20 cellular contexts compared by ENCODE assay signal in the genomic region with DNA sequence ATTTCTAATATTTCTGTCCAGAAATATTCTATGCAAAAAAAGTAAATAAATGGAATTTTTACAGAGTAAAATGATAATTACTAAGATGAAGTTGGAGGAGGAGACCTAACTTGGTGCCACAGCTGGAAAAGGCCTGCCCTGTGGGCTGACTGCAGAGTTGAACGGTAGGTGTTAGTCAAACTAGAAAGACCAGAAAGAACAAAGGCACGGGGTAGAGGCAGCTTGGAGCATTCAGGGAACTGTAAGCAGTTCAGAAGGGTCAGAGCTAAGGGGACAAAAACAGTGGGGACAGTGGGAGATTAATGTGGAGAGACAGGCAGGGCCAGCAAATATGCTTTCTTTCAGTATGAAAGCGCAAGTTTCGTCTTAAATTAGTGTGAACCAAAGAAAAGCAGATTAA. TPM values are rescaled to one million over a fixed set of nuclear protein-coding genes. Genes with fewer than 3 reads are reported as not detected.
DNase-seq lines count a peak whose midpoint lies in the region; ATAC-seq and TF ChIP-seq lines count a peak whose summit lies in the region.
"Had no signal": no experiment of that assay in that cellular context is flagged by ENCODE, and none has a peak within 500 bp of the region (broad histone marks: within the 10 kb centered on the region; RNA-seq: fewer than 3 reads in every experiment).

No MANE protein-coding gene starts in this region.

- H3K9me2 ChIP-seq in Loucy (replicated peaks; ENCODE audit: low read depth, low read length): no peaks in the 10 kb centered on the region

- no peaks in the 10 kb centered on the region for H3F3A ChIP-seq in Loucy (ENCODE audit: low read depth)

- peaks cover 18% of the 10 kb centered on the region for H3K27me3 Mint-ChIP-seq in activated naive CD8-positive, alpha-beta T cell treated with anti-CD3 and anti-CD28 coated beads for 36 hours
- peaks cover 9% of the 10 kb centered on the region for H3K27me3 Mint-ChIP-seq in activated naive CD8-positive, alpha-beta T cell treated with anti-CD3 and anti-CD28 coated beads, Interleukin-2, amount 50 U/mL, for 24 hours
- H3K27me3 Mint-ChIP-seq: dendritic cell treated with granulocyte-macrophage colony-stimulating factor and Interleukin-4, amounts not matched to agents 40 ng/mL and 50 ng/mL, for 4 days had no signal

- H3K27me3 ChIP-seq in Loucy (ENCODE audit: insufficient read depth, low read length, poor library complexity, severe bottlenecking): no peaks in the 10 kb centered on the region
- H3K27me3 ChIP-seq: adrenal gland, breast epithelium, sigmoid colon had no signal

- no peak overlapping the region for H3K4me2 ChIP-seq in Loucy (ENCODE audit: low read depth, low read length, poor library complexity, severe bottlenecking)

- TF ChIP-seq CTCF in Loucy (conservative IDR thresholded peaks at IDR 0.05; ENCODE audit: low read length): no peak

- no peaks in the 10 kb centered on the region for H4K20me1 ChIP-seq in Loucy (ENCODE audit: insufficient read depth, low read length, poor library complexity, severe bottlenecking)

- peak overlapping the region; percentile 58; the same call in 1 of the 2 replicates for H2AFZ ChIP-seq in Loucy (ENCODE audit: low read length)

- H3K9ac ChIP-seq in Loucy (ENCODE audit: low read depth, low read length, poor library complexity, severe bottlenecking): no peak overlapping the region

- no peaks in the 10 kb centered on the region for H3K36me3 ChIP-seq in Loucy (ENCODE audit: insufficient read depth, low read length)
- H3K36me3 ChIP-seq: adrenal gland, breast epithelium, left ventricle myocardium inferior, sigmoid colon, thoracic aorta had no signal

- H3K36me3 Mint-ChIP-seq in activated naive CD8-positive, alpha-beta T cell treated with anti-CD3 and anti-CD28 coated beads for 36 hours: peaks cover 1% of the 10 kb centered on the region
- H3K36me3 Mint-ChIP-seq in activated naive CD8-positive, alpha-beta T cell treated with anti-CD3 and anti-CD28 coated beads, Interleukin-2, amount 50 U/mL, for 24 hours (ENCODE audit: low read depth): no peaks in the 10 kb centered on the region

- no peak overlapping the region for H3K4me3 Mint-ChIP-seq in activated naive CD8-positive, alpha-beta T cell treated with anti-CD3 and anti-CD28 coated beads for 36 hours
- no peak overlapping the region for H3K4me3 Mint-ChIP-seq in activated naive CD8-positive, alpha-beta T cell treated with anti-CD3 and anti-CD28 coated beads, Interleukin-2, amount 50 U/mL, for 24 hours
- H3K4me3 Mint-ChIP-seq: dendritic cell treated with granulocyte-macrophage colony-stimulating factor and Interleukin-4, amounts not matched to agents 40 ng/mL and 50 ng/mL, for 4 days had no signal

- POLR2A ChIA-PET in HEK293T (lab: Yijun Ruan, JAX): interaction anchor here (0.8 kb wide), 1 partner anchor 764 kb away, joined by 3 read pairs; no protein-coding TSS in a partner anchor

- H3K9me3 ChIP-seq in Loucy (ENCODE audit: insufficient read depth, low read depth, low read length): no peaks in the 10 kb centered on the region
- H3K9me3 ChIP-seq: adrenal gland, breast epithelium, left ventricle myocardium inferior, sigmoid colon, thoracic aorta had no signal

- H3K4me1 Mint-ChIP-seq in activated naive CD8-positive, alpha-beta T cell treated with anti-CD3 and anti-CD28 coated beads for 36 hours: peaks cover 22% of the 10 kb centered on the region
- peaks cover 19% of the 10 kb centered on the region for H3K4me1 Mint-ChIP-seq in activated naive CD8-positive, alpha-beta T cell treated with anti-CD3 and anti-CD28 coated beads, Interleukin-2, amount 50 U/mL, for 24 hours

- peaks cover 6% of the 10 kb centered on the region for H3K9me3 Mint-ChIP-seq in activated naive CD8-positive, alpha-beta T cell treated with anti-CD3 and anti-CD28 coated beads for 36 hours
- peaks cover 8% of the 10 kb centered on the region for H3K9me3 Mint-ChIP-seq in activated naive CD8-positive, alpha-beta T cell treated with anti-CD3 and anti-CD28 coated beads, Interleukin-2, amount 50 U/mL, for 24 hours
- H3K9me3 Mint-ChIP-seq: dendritic cell treated with granulocyte-macrophage colony-stimulating factor and Interleukin-4, amounts not matched to agents 40 ng/mL and 50 ng/mL, for 4 days had no signal

- CTCF ChIA-PET in HEK293T (lab: Yijun Ruan, JAX): no interaction called here

- H3K4me1 ChIP-seq in Loucy (ENCODE audit: insufficient read depth, low read length, poor library complexity, severe bottlenecking): peaks cover 19% of the 10 kb centered on the region
- H3K4me1 ChIP-seq: adrenal gland, breast epithelium, sigmoid colon had no signal

- no peak for DNase-seq in activated naive CD8-positive, alpha-beta T cell treated with anti-CD3 and anti-CD28 coated beads for 36 hours
- no peak for DNase-seq in activated naive CD8-positive, alpha-beta T cell treated with anti-CD3 and anti-CD28 coated beads, Interleukin-2, amount 50 U/mL, for 24 hours
- DNase-seq in iPS-NIHi7 (ENCODE audit: extremely low spot score): peak; percentile 39
- no peak for DNase-seq in sciatic nerve (ENCODE audit: low spot score)
- no peak for DNase-seq in HEK293T (ENCODE audit: extremely low spot score)
- no peak for DNase-seq in NCI-H2081 (lab: John Stamatoyannopoulos, UW)
- DNase-seq: activated CD8-positive, alpha-beta memory T cell treated with anti-CD3 and anti-CD28 coated beads for 24 hours; adrenal gland; EL; head of caudate nucleus; left ventricle myocardium inferior; NCI-H187; NCI-H774; SHP77; sigmoid colon had no signal

- H3K27ac Mint-ChIP-seq in activated naive CD8-positive, alpha-beta T cell treated with anti-CD3 and anti-CD28 coated beads for 36 hours: peak overlapping the region; percentile 28
- no peak overlapping the region for H3K27ac Mint-ChIP-seq in activated naive CD8-positive, alpha-beta T cell treated with anti-CD3 and anti-CD28 coated beads, Interleukin-2, amount 50 U/mL, for 24 hours
- H3K27ac Mint-ChIP-seq: dendritic cell treated with granulocyte-macrophage colony-stimulating factor and Interleukin-4, amounts not matched to agents 40 ng/mL and 50 ng/mL, for 4 days had no signal

- no peak overlapping the region for H3K4me3 ChIP-seq in Loucy (ENCODE audit: low read length, poor library complexity, severe bottlenecking)
- H3K4me3 ChIP-seq: adrenal gland, breast epithelium, left ventricle myocardium inferior, sigmoid colon, thoracic aorta had no signal

- no peak for ATAC-seq in activated naive CD8-positive, alpha-beta T cell treated with anti-CD3 and anti-CD28 coated beads, Interleukin-2, amount 50 U/mL, for 24 hours
- ATAC-seq in sciatic nerve: peak; percentile 30
- no peak for ATAC-seq in HG02852 (IDR thresholded peaks at IDR 0.05; ENCODE audit: unreplicated experiment)

- no peaks in the 10 kb centered on the region for H3K79me2 ChIP-seq in Loucy (ENCODE audit: insufficient read depth, low read length)

- intact Hi-C loops in sciatic nerve (cut with DNase I): no loop called here

TF ChIP-seq in HEK293T, 16 proteins besides CTCF, POLR2A, EP300 and RAD21:
- TF ChIP-seq HDGF (IDR thresholded peaks at IDR 0.05; ENCODE audit: borderline replicate concordance) (no peak), TARDBP (IDR thresholded peaks at IDR 0.05) (no peak), SUZ12 (IDR thresholded peaks at IDR 0.05) (no peak), BHLHE40 (IDR thresholded peaks at IDR 0.05; ENCODE audit: borderline replicate concordance) (no peak), SP1 (IDR thresholded peaks at IDR 0.05) (no peak), LEF1 (IDR thresholded peaks at IDR 0.05; ENCODE audit: borderline replicate concordance) (no peak), L3MBTL2 (conservative IDR thresholded peaks at IDR 0.05) (no peak), ARNT (IDR thresholded peaks at IDR 0.05) (no peak), FOXA1 (IDR thresholded peaks at IDR 0.05) (no peak), FOXM1 (IDR thresholded peaks at IDR 0.05; ENCODE audit: borderline replicate concordance) (no peak)

RNA-seq across cellular contexts. Expression of a gene that starts 39.3 kb away (rescaled TPM):
- under 1 TPM; 0.06 to 0.16 TPM for total RNA-seq in activated naive CD8-positive, alpha-beta T cell treated with anti-CD3 and anti-CD28 coated beads for 36 hours
- 67.7 TPM for total RNA-seq in sciatic nerve

Comparison
In these comparisons a context has a peak if more than half of its experiments do, and no peak if none do; other contexts are left out.
1. RNA of a gene that starts 39.3 kb away (total RNA-seq): 67.7 TPM in sciatic nerve (single experiment); 0.06 to 0.16 TPM in activated naive CD8-positive, alpha-beta T cell treated with anti-CD3 and anti-CD28 coated beads for 36 hours; every median in the first group is over 10 times any median in the second.